Comparison of ENCODE assay signal across 8 cellular contexts in the genomic region with DNA sequence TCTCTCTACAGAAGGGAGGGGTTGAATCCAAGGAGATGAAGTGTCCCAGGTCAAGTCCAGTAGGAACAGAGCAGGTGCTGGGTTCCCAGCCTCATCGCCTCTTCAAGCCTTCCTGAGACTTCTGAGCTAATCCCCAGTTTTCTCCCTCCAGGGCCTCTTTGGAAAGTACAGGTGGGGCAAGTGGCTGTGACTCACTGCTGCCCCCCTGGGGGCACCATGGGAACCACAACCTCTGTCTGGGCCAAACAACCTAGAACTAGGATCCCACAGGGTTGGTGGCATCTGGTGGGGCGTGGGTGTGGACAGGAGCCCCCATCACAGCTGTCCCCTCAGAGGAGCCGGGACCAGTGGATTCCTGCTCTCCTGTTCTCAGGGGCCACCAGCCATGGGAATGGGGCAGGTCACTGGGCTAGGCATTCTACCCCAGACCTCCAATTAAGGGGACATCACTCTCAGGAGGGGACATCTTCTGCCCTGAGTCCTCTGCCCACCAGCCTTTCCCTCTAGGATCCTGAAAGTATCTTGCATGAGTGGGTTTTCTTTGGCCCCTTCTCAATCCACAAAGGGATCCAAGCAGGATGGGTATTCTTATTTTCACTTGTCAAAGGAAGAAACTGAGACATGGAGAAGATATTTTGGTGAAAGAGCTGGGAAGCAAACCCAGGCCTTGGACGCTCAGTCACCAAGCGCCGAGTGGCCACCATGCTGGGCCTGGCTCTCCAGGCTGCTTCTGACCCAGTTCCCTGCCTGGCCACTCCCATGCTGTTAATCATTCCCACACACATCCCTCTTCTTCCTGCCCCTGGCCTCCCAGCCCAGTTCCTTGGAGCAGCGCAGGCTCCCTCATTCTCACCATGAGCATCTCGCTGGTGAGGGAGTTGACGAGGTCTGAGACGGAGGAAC. TPM values are rescaled to one million over a fixed set of nuclear protein-coding genes. Genes with fewer than 3 reads are reported as not detected.
DNase-seq lines count a peak whose midpoint lies in the region; ATAC-seq, FAIRE-seq and TF ChIP-seq lines count a peak whose summit lies in the region.

No MANE protein-coding gene starts in this region.

- H3K27ac ChIP-seq in A673 (ENCODE audit: low read depth, low read length, poor library complexity, severe bottlenecking) (no peak overlapping the region), psoas muscle (no peak overlapping the region)

- H3K4me1 ChIP-seq in A673 (ENCODE audit: insufficient read depth, low read length, poor library complexity, severe bottlenecking) (no peaks in the 10 kb centered on the region), psoas muscle (no peaks in the 10 kb centered on the region)

- CTCF ChIA-PET in A673 (lab: Charles Lee): interaction anchor here (0.6 to 1.2 kb wide), 12 partner anchors 15 to 354 kb away, joined by 3 to 10 read pairs (median 4); a partner anchor contains a TSS

- TF ChIP-seq POLR2A in GM12891 (IDR thresholded peaks at IDR 0.05; ENCODE audit: low read depth, low read length) (no peak), erythroblast (IDR thresholded peaks at IDR 0.05; ENCODE audit: low read length) (no peak)

- DNase-seq in A673 (ENCODE audit: low spot score) (peak; percentile 70), GM12891 (ENCODE audit: insufficient read length, low spot score) (peak; percentile 85), NCI-H2196 treated with DMSO at 0.1 percent for 48 hours (lab: John Stamatoyannopoulos, UW; ENCODE audit: unreplicated experiment) (peak; percentile 14), erythroblast (lab: John Stamatoyannopoulos, UW) (peak; percentile 18 to 59), psoas muscle (no peak), mesenteric fat pad (ENCODE audit: low spot score) (no peak)
- DNase-seq in activated CD4-positive, alpha-beta T cell treated with anti-CD3 and anti-CD28 coated beads, Interleukin-2, amount 50 U/mL, for 24 hours (ENCODE audit: low read depth in 1 of 2, low spot score in 1 of 2): peak; percentile 7 to 16

- intact Hi-C loops in A673 (cut with micrococcal nuclease; ENCODE audit: unreplicated experiment): loop anchor here (5.0 kb wide), 3 partner anchors 55 to 105 kb away; no protein-coding TSS in a partner anchor
- intact Hi-C loops in psoas muscle (cut with DNase I): loop anchor here in 1 of 2 donors (5.0 kb wide), 1 partner anchor 105 kb away; no protein-coding TSS in a partner anchor

- H3K36me3 ChIP-seq in A673 (ENCODE audit: insufficient read depth, low read length, poor library complexity, severe bottlenecking): no peaks in the 10 kb centered on the region
- H3K36me3 ChIP-seq in psoas muscle (ENCODE audit: insufficient read depth in 1 of 2, low read depth in 1 of 2): no peaks in the 10 kb centered on the region

- no TSS peak for BruUV-seq in A673 (replicated peaks; lab: Mats Ljungman, UMichigan)

- H3K27me3 ChIP-seq in A673 (replicated peaks; ENCODE audit: insufficient read depth, low read depth, low read length, poor library complexity) (no peaks in the 10 kb centered on the region), psoas muscle (ENCODE audit: insufficient read depth in 3 of 3, low read length in 2 of 3) (peaks cover 0 to 16% (median 0%) of the 10 kb centered on the region in 3 donors)

- H3K9me3 ChIP-seq in A673 (ENCODE audit: low read depth, low read length, poor library complexity, severe bottlenecking) (no peaks in the 10 kb centered on the region), psoas muscle (no peaks in the 10 kb centered on the region)

- peak; percentile 57 for FAIRE-seq in GM12891 (lab: Jason Lieb, UNC)

- POLR2A ChIA-PET in A673 (lab: Charles Lee; ENCODE audit: low non-redundant PET): no interaction called here

- peak; percentile 54 to 77 (median 64) for ATAC-seq in psoas muscle
- no peak for ATAC-seq in GM19463 (IDR thresholded peaks at IDR 0.05; ENCODE audit: unreplicated experiment)

- no peak overlapping the region for H3K4me3 ChIP-seq in A673 (ENCODE audit: low read depth, low read length, poor library complexity, severe bottlenecking)
- no peak overlapping the region for H3K4me3 ChIP-seq in psoas muscle

- TF ChIP-seq CTCF in A673 (conservative IDR thresholded peaks at IDR 0.05; ENCODE audit: low read depth, low read length) (peak; percentile 98), psoas muscle (IDR thresholded peaks at IDR 0.05) (peak; percentile 74)

- WGBS in psoas muscle, 3 donors: 81 to 87% (median 84%) methylated on average over 10 of the region's 10 CpGs

TF ChIP-seq in GM12891, 5 proteins besides CTCF, POLR2A, EP300 and RAD21:
- no peak for TF ChIP-seq SPI1 (IDR thresholded peaks at IDR 0.05; ENCODE audit: low read depth, low read length)
- TF ChIP-seq POU2F2 (IDR thresholded peaks at IDR 0.05; ENCODE audit: low read depth, low read length): no peak
- TF ChIP-seq POLR2AphosphoS5 (IDR thresholded peaks at IDR 0.05; ENCODE audit: low read depth, low read length): no peak
- TF ChIP-seq PAX5 (IDR thresholded peaks at IDR 0.05; ENCODE audit: insufficient read depth, low read length, severe bottlenecking): no peak
- TF ChIP-seq TAF1 (IDR thresholded peaks at IDR 0.05; ENCODE audit: low read depth, low read length): no peak

RNA-seq across cellular contexts. Expression of a gene that starts 23.8 kb away (rescaled TPM):
- 17.3 and 17.4 TPM in 2 replicates for total RNA-seq in A673 (2021)
- polyA plus RNA-seq in GM12891 (2012; ENCODE audit: low read depth, missing spikeins): not detected
- total RNA-seq in psoas muscle: under 1 TPM in 3 of 4 donors, not detected in 1; 0.27 to 0.69 (median 0.64) TPM
- 1 to 10 TPM in 1 of 3 donors, under 1 TPM in 2; 0.24 to 2.1 (median 0.40) TPM for polyA plus RNA-seq in psoas muscle
- total RNA-seq in mesenteric fat pad: 1.2 TPM

RNA-seq across cellular contexts. Expression of a gene that starts 48.5 kb away (rescaled TPM):
- total RNA-seq in A673 (2021) (1.3 and 2.0 TPM in 2 replicates), psoas muscle (1 to 10 TPM; 1.9 to 2.8 (median 2.1) TPM), mesenteric fat pad (2.4 TPM)
- polyA plus RNA-seq in GM12891 (2012; ENCODE audit: low read depth, missing spikeins): not detected
- 1 to 10 TPM in 2 of 3 donors, under 1 TPM in 1; 0.96 to 3.5 (median 1.4) TPM for polyA plus RNA-seq in psoas muscle

Comparison
In these comparisons a context has a peak if more than half of its experiments do, and no peak if none do; other contexts are left out.
1. DNase-seq: peak in A673 (single experiment), GM12891 (single experiment), NCI-H2196 treated with DMSO at 0.1 percent for 48 hours (single experiment), activated CD4-positive, alpha-beta T cell treated with anti-CD3 and anti-CD28 coated beads, Interleukin-2, amount 50 U/mL, for 24 hours (2 of 2) and erythroblast (2 of 2); none in psoas muscle (0 of 2) and mesenteric fat pad (single experiment).